8 cellular contexts compared by ENCODE assay signal in the genomic region with DNA sequence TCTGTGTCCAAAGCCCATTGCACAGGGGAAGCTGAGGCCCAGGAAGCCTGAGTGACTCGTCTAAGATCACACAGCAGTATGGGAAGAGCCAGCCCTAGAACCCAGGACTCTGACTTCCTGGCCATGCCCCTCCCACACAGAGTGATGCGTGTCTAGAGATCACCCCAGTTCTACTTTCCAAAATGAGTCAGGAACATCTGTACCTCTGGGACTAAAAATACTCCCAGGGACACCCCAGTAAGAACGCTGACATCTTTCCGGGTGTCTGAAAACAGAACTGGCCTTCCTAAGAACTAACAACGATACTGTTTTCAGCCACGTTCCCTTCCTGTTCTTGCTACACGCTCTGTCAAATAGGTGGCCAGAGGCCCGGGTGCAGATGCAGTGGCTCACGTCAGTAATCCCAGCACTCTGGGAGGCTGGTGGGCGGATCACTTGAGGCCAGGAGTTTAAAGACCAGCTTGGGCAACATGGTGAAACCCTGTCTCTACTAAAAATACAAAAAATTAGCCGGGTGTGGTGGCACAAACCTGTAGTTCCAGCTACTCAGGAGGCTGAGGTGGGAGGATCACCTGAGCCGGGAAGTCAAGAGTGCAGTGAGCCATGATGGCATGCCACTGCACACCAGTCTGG. TPM values are rescaled to one million over a fixed set of nuclear protein-coding genes. Genes with fewer than 3 reads are reported as not detected.
DNase-seq lines count a peak whose midpoint lies in the region; ATAC-seq and TF ChIP-seq lines count a peak whose summit lies in the region.

No MANE protein-coding gene starts in this region.

- H3K36me3 ChIP-seq in esophagus squamous epithelium = no peaks in the 10 kb centered on the region

- TF ChIP-seq CTCF in cardiac fibroblast (IDR thresholded peaks at IDR 0.05; ENCODE audit: low read depth, low read length) (no peak), esophagus squamous epithelium (IDR thresholded peaks at IDR 0.05) (no peak)

- H3K27me3 Mint-ChIP-seq in stimulated activated naive B cell treated with anti-CD40 and anti-IgM and Interleukin-4, amounts not matched to agents 10 μg/mL and 1 μg/mL and 100 μg/mL, for 72 hours = peaks cover 26 to 41% of the 10 kb centered on the region in 2 donors

- peak; percentile 96 for DNase-seq in CD1c-positive myeloid dendritic cell (ENCODE audit: extremely low spot score)
- peak; percentile 40 to 60 for DNase-seq in cardiac fibroblast (ENCODE audit: low read depth in 2 of 2)
- peak; percentile 86 for DNase-seq in stimulated activated naive B cell treated with anti-CD40 and anti-IgM and Interleukin-4, amounts not matched to agents 10 μg/mL and 1 μg/mL and 100 μg/mL, for 72 hours
- DNase-seq in DMS 273 treated with DMSO at 0.1 percent for 48 hours (lab: John Stamatoyannopoulos, UW) = no peak
- DNase-seq in esophagus squamous epithelium (lab: John Stamatoyannopoulos, UW) = no peak

- H3K9me3 ChIP-seq in esophagus squamous epithelium = peaks cover 0 to 8% (median 8%) of the 10 kb centered on the region in 3 donors

- H3K4me1 Mint-ChIP-seq in stimulated activated naive B cell treated with anti-CD40 and anti-IgM and Interleukin-4, amounts not matched to agents 10 μg/mL and 1 μg/mL and 100 μg/mL, for 72 hours = peaks cover 36 to 56% of the 10 kb centered on the region in 2 donors

- H3K4me1 ChIP-seq in esophagus squamous epithelium = no peaks in the 10 kb centered on the region

- H3K36me3 Mint-ChIP-seq in stimulated activated naive B cell treated with anti-CD40 and anti-IgM and Interleukin-4, amounts not matched to agents 10 μg/mL and 1 μg/mL and 100 μg/mL, for 72 hours = peaks cover 3 to 25% of the 10 kb centered on the region in 2 donors

- peak overlapping the region in 2 of 4 donors; percentile 25 to 53 for H3K27ac ChIP-seq in esophagus squamous epithelium

- 36 to 38% methylated on average over 7 to 11 of the region's 12 CpGs for WGBS in esophagus squamous epithelium, 2 donors

- no peaks in the 10 kb centered on the region for H3K27me3 ChIP-seq in esophagus squamous epithelium

- ATAC-seq in GM19452 (IDR thresholded peaks at IDR 0.05; ENCODE audit: unreplicated experiment) = peak; percentile 80
- peak; percentile 67 for ATAC-seq in HG03442 (IDR thresholded peaks at IDR 0.05; ENCODE audit: unreplicated experiment)
- peak; percentile 89 to 92 for ATAC-seq in stimulated activated naive B cell treated with anti-CD40 and anti-IgM and Interleukin-4, amounts not matched to agents 10 μg/mL and 1 μg/mL and 100 μg/mL, for 72 hours (replicated peaks)
- ATAC-seq in GM19467 (IDR thresholded peaks at IDR 0.05; ENCODE audit: unreplicated experiment) = no peak

- H3K9me3 Mint-ChIP-seq in stimulated activated naive B cell treated with anti-CD40 and anti-IgM and Interleukin-4, amounts not matched to agents 10 μg/mL and 1 μg/mL and 100 μg/mL, for 72 hours = peaks cover 10 to 16% of the 10 kb centered on the region in 2 donors

- H3K4me3 Mint-ChIP-seq in stimulated activated naive B cell treated with anti-CD40 and anti-IgM and Interleukin-4, amounts not matched to agents 10 μg/mL and 1 μg/mL and 100 μg/mL, for 72 hours = peak overlapping the region; percentile 20 to 29

- no peak overlapping the region for H3K4me3 ChIP-seq in cardiac fibroblast (replicated peaks in 1 of 2; ENCODE audit: low read depth in 2 of 2, low read length in 2 of 2)
- no peak overlapping the region for H3K4me3 ChIP-seq in esophagus squamous epithelium

- intact Hi-C loops in esophagus squamous epithelium (cut with DNase I) = no loop called here

- no peak for TF ChIP-seq POLR2A in esophagus squamous epithelium (IDR thresholded peaks at IDR 0.05)

- H3K27ac Mint-ChIP-seq in stimulated activated naive B cell treated with anti-CD40 and anti-IgM and Interleukin-4, amounts not matched to agents 10 μg/mL and 1 μg/mL and 100 μg/mL, for 72 hours = peak overlapping the region; percentile 95

RNA-seq across cellular contexts. Expression of a gene that starts 21.7 kb away (rescaled TPM):
- total RNA-seq in esophagus squamous epithelium = 1 to 10 TPM; 1.2 to 6.3 (median 3.7) TPM

RNA-seq across cellular contexts. Expression of a gene that starts 52.9 kb away (rescaled TPM):
- total RNA-seq in esophagus squamous epithelium = 1,000 to 10,000 TPM; 1,469 to 2,891 (median 2,008) TPM

Comparison
In these comparisons a context has a peak if more than half of its experiments do, and no peak if none do; other contexts are left out.
1. DNase-seq: peak in CD1c-positive myeloid dendritic cell (single experiment), cardiac fibroblast (2 of 2) and stimulated activated naive B cell treated with anti-CD40 and anti-IgM and Interleukin-4, amounts not matched to agents 10 μg/mL and 1 μg/mL and 100 μg/mL, for 72 hours (single experiment); none in DMS 273 treated with DMSO at 0.1 percent for 48 hours (single experiment) and esophagus squamous epithelium (single experiment).